ENCODE assay signal across 31 cellular contexts in genomic region chr3:192897005-192897404, GRCh38. TPM values are rescaled to one million over a fixed set of nuclear protein-coding genes. Genes with fewer than 3 reads are reported as not detected.
DNase-seq lines count a peak whose midpoint lies in the region; ATAC-seq, FAIRE-seq and TF ChIP-seq lines count a peak whose summit lies in the region.
"Had no signal": no experiment of that assay in that cellular context is flagged by ENCODE, and none has a peak within 500 bp of the region (broad histone marks: within the 10 kb centered on the region; RNA-seq: fewer than 3 reads in every experiment).

No MANE protein-coding gene starts in this region.

- POLR2A ChIA-PET in HepG2 (lab: Yijun Ruan, JAX), result interaction anchor here (0.9 to 2.5 kb wide), 8 partner anchors 9 to 45 kb away, joined by 3 to 27 read pairs (median 4); partner anchors contain the start of gene MB21D2

- no peak overlapping the region for H2BK5ac ChIP-seq in mesenchymal stem cell (ENCODE audit: low read depth, low read length, poor library complexity, severe bottlenecking)

- H3K27ac ChIP-seq in HepG2 (ENCODE audit: extremely low read length, insufficient read depth, low read length), result peak overlapping the region; percentile 59
- no peak overlapping the region for H3K27ac ChIP-seq in right lobe of liver
- H3K27ac ChIP-seq in mesenchymal stem cell (ENCODE audit: low read length, poor library complexity, severe bottlenecking), result no peak overlapping the region
- H3K27ac ChIP-seq in mammary epithelial cell (ENCODE audit: insufficient read depth, low read depth, low read length), result no peak overlapping the region
- H3K27ac ChIP-seq: gastroesophageal sphincter, upper lobe of right lung had no signal

- H3K9me3 ChIP-seq in HepG2 (ENCODE audit: low read length) (no peaks in the 10 kb centered on the region), right lobe of liver (no peaks in the 10 kb centered on the region), T-helper 17 cell (ENCODE audit: control insufficient read depth, low read length, poor library complexity, severe bottlenecking) (no peaks in the 10 kb centered on the region), mesenchymal stem cell (ENCODE audit: control insufficient read depth, low read length) (no peaks in the 10 kb centered on the region), mammary epithelial cell (replicated peaks; ENCODE audit: insufficient read depth, low read length) (no peaks in the 10 kb centered on the region)
- H3K9me3 ChIP-seq: gastroesophageal sphincter, upper lobe of right lung had no signal

- H4K20me1 ChIP-seq in HepG2 (ENCODE audit: insufficient read depth, low read length), result no peaks in the 10 kb centered on the region
- H4K20me1 ChIP-seq in mammary epithelial cell (ENCODE audit: insufficient read depth, low read length), result no peaks in the 10 kb centered on the region

- under 1% methylated on average over 5 of the region's 5 CpGs for WGBS in HepG2 (ENCODE audit: low lambda C conversion rate)
- WGBS in right lobe of liver (ENCODE audit: insufficient coverage, low coverage, low lambda C conversion rate, missing lambda C conversion rate), result 11% methylated on average over 4 of the region's 5 CpGs
- WGBS in mesenchymal stem cell, result 94% methylated on average over 5 of the region's 5 CpGs
- 65% methylated on average over 5 of the region's 5 CpGs for WGBS in mammary epithelial cell (ENCODE audit: low coverage, missing lambda C conversion rate)

- dilution Hi-C loops in mammary epithelial cell (cut with HindIII; ENCODE audit: low sequenced_read_pairs), result no loop called here

- no peak for TF ChIP-seq RAD21 in HepG2 (CRISPR knock-in tag; IDR thresholded peaks at IDR 0.05)

- peak overlapping the region; percentile 95 for H3K27ac Mint-ChIP-seq in T-helper 17 cell
- peak overlapping the region; percentile 98 for H3K27ac Mint-ChIP-seq in type B pancreatic cell
- H3K27ac Mint-ChIP-seq: B cell, endodermal cell, immature natural killer cell had no signal

- TF ChIP-seq EP300 in HepG2 (IDR thresholded peaks at IDR 0.05; ENCODE audit: low read depth in 2 of 2, low read length in 2 of 2) (peak; percentile 74 to 83; a peak in 3 of 4 replicates), HepG2 (CRISPR knock-in tag; IDR thresholded peaks at IDR 0.05; ENCODE audit: borderline replicate concordance) (no peak)

- peak overlapping the region; percentile 42 for H3K4me3 Mint-ChIP-seq in T-helper 17 cell
- peak overlapping the region; percentile 27 for H3K4me3 Mint-ChIP-seq in type B pancreatic cell
- H3K4me3 Mint-ChIP-seq: B cell, endodermal cell, immature natural killer cell, nephron had no signal

- H3K4me1 ChIP-seq in HepG2 (ENCODE audit: insufficient read depth, low read length), result peaks cover 45% of the 10 kb centered on the region
- H3K4me1 ChIP-seq in right lobe of liver, result no peaks in the 10 kb centered on the region
- peaks cover 8% of the 10 kb centered on the region for H3K4me1 ChIP-seq in mesenchymal stem cell (ENCODE audit: control insufficient read depth, insufficient read depth, low read depth, low read length)
- H3K4me1 ChIP-seq in mammary epithelial cell (ENCODE audit: insufficient read depth, low read length), result peaks cover 21% of the 10 kb centered on the region
- H3K4me1 ChIP-seq: upper lobe of right lung had no signal

- no TSS peak for BruUV-seq in HepG2 (replicated peaks; lab: Mats Ljungman, UMichigan)
- BruUV-seq in mammary epithelial cell (replicated peaks; lab: Mats Ljungman, UMichigan), result no TSS peak

- no peak overlapping the region for H3K4ac ChIP-seq in mesenchymal stem cell (ENCODE audit: low read depth in 1 of 2, low read length in 2 of 2)

- in situ Hi-C loops in HepG2 (cut with HindIII; ENCODE audit: extremely low pct_ligation_motif_present, low pct_unique_long_range_greater_than_20kb) (no loop called here), mammary epithelial cell (cut with MboI; ENCODE audit: low sequenced_read_pairs in 2 of 2) (no loop called here)

- DNase-seq in HepG2 (ENCODE audit: low spot score) (peak; percentile 93), right lobe of liver (no peak), T-helper 17 cell (no peak), mesenchymal stem cell (no peak), type B pancreatic cell (ENCODE audit: extremely low spot score, unreplicated experiment) (no peak), mammary epithelial cell (no peak), NOMO-1 (lab: John Stamatoyannopoulos, UW; ENCODE audit: unreplicated experiment in 2 of 2) (no peak)
- DNase-seq: activated CD4-positive, CD25-positive, alpha-beta regulatory T cell treated with anti-CD3 and anti-CD28 coated beads, Interleukin-2, amount 50 U/mL, for 72 hours; activated effector memory CD4-positive, alpha-beta T cell treated with anti-CD3 and anti-CD28 coated beads, Interleukin-2, amount 50 U/mL, for 16 hours; activated T-cell treated with anti-CD3 and anti-CD28 coated beads for 4 hours; central memory CD4-positive, alpha-beta T cell; endodermal cell; hippocampal formation; immature natural killer cell; Kasumi-1; NCI-H1436 treated with DMSO at 0.1 percent for 48 hours; NCI-H2107; OCI-M1; Right ventricle myocardium superior; stimulated activated CD4-positive, alpha-beta T cell treated with anti-CD3 and anti-CD28 coated beads, Interleukin-2, amount 100 ng/mL, for 48 hours; substantia nigra; upper lobe of right lung had no signal

- peak overlapping the region in 1 of 3 experiments; percentile 27; a peak in 1 of 6 replicates for H3K4me3 ChIP-seq in HepG2 (replicated peaks in 1 of 3; ENCODE audit: insufficient read depth in 1 of 3, low read depth in 2 of 3, low read length in 3 of 3)
- no peak overlapping the region for H3K4me3 ChIP-seq in right lobe of liver
- H3K4me3 ChIP-seq in mesenchymal stem cell (ENCODE audit: insufficient read depth in 1 of 2, low read depth in 1 of 2, low read length in 2 of 2), result no peak overlapping the region
- no peak overlapping the region for H3K4me3 ChIP-seq in mammary epithelial cell (replicated peaks in 1 of 3; ENCODE audit: insufficient read depth in 1 of 3, low read depth in 2 of 3, low read length in 3 of 3)
- H3K4me3 ChIP-seq: gastroesophageal sphincter, upper lobe of right lung had no signal

- TF ChIP-seq CTCF in HepG2 (CRISPR knock-in tag; IDR thresholded peaks at IDR 0.05) (no peak), right lobe of liver (IDR thresholded peaks at IDR 0.05) (no peak), type B pancreatic cell (conservative IDR thresholded peaks at IDR 0.05) (no peak), mammary epithelial cell (conservative IDR thresholded peaks at IDR 0.05 in 1 of 2, IDR thresholded peaks at IDR 0.05 in 1 of 2; ENCODE audit: extremely low read depth in 1 of 2, insufficient read depth in 1 of 2, low read depth in 1 of 2, low read length in 2 of 2) (no peak)

- H3K4me1 Mint-ChIP-seq in T-helper 17 cell (peaks cover 36% of the 10 kb centered on the region), type B pancreatic cell (ENCODE audit: unreplicated experiment) (peaks cover 34% of the 10 kb centered on the region)

- CTCF ChIA-PET in HepG2 (lab: Yijun Ruan, JAX; ENCODE audit: low intra/inter-chr PET ratio, low total read pairs), result no interaction called here
- CTCF ChIA-PET in mammary epithelial cell (lab: Charles Lee; ENCODE audit: low non-redundant PET), result no interaction called here

- peak overlapping the region; percentile 13 for H2AK5ac ChIP-seq in mesenchymal stem cell (ENCODE audit: low read length, severe bottlenecking)

- H4K91ac ChIP-seq in mesenchymal stem cell (ENCODE audit: low read length), result no peak overlapping the region

- peak overlapping the region; percentile 56 for H3K4me2 ChIP-seq in HepG2 (ENCODE audit: low read depth, low read length)
- no peak overlapping the region for H3K4me2 ChIP-seq in mesenchymal stem cell (ENCODE audit: low read length, poor library complexity, severe bottlenecking)
- H3K4me2 ChIP-seq in mammary epithelial cell (ENCODE audit: insufficient read depth, low read depth, low read length), result no peak overlapping the region

- H3K9me3 Mint-ChIP-seq in type B pancreatic cell, result no peaks in the 10 kb centered on the region
- H3K9me3 Mint-ChIP-seq: endodermal cell, nephron had no signal

- peaks cover 16% of the 10 kb centered on the region for H3K79me1 ChIP-seq in mesenchymal stem cell (replicated peaks; ENCODE audit: low read length, poor library complexity, severe bottlenecking)

- H2BK12ac ChIP-seq in mesenchymal stem cell (ENCODE audit: low read length in 2 of 2), result no peak overlapping the region

- no peak overlapping the region for H4K8ac ChIP-seq in mesenchymal stem cell (ENCODE audit: low read length)

- no peak overlapping the region for H2BK120ac ChIP-seq in mesenchymal stem cell (ENCODE audit: low read depth, low read length)

- no peak overlapping the region for H2BK15ac ChIP-seq in mesenchymal stem cell (ENCODE audit: low read depth, poor library complexity, severe bottlenecking)

- intact Hi-C loops in HepG2 (cut with micrococcal nuclease; ENCODE audit: unreplicated experiment), result loop anchor here (1.0 to 10.0 kb wide), 3 partner anchors 14 to 698 kb away; partner anchors contain the start of gene OPA1
- intact Hi-C loops in right lobe of liver (cut with DNase I), result no loop called here
- intact Hi-C loops in mammary epithelial cell (cut with micrococcal nuclease), result no loop called here

- H3K36me3 ChIP-seq in HepG2 (replicated peaks in 1 of 2; ENCODE audit: control insufficient read depth in 1 of 2, insufficient read depth in 2 of 2, low read length in 2 of 2) (no peaks in the 10 kb centered on the region), right lobe of liver (no peaks in the 10 kb centered on the region), mesenchymal stem cell (ENCODE audit: control insufficient read depth in 1 of 2, insufficient read depth in 2 of 2, low read depth in 1 of 2, low read length in 2 of 2) (no peaks in the 10 kb centered on the region), mammary epithelial cell (ENCODE audit: insufficient read depth, low read length) (no peaks in the 10 kb centered on the region)
- H3K36me3 ChIP-seq: gastroesophageal sphincter, upper lobe of right lung had no signal

- TF ChIP-seq POLR2A in HepG2 (IDR thresholded peaks at IDR 0.05; ENCODE audit: insufficient read depth in 1 of 2, low read depth in 2 of 2, low read length in 2 of 2), result peak in 1 of 2 experiments; percentile 37; a peak in 1 of 4 replicates
- TF ChIP-seq POLR2A in right lobe of liver (IDR thresholded peaks at IDR 0.05), result no peak

- peak; percentile 88 for FAIRE-seq in HepG2 (lab: Jason Lieb, UNC)
- FAIRE-seq: astrocyte, G401.6, GM19239, TTC549 had no signal

- ATAC-seq in HepG2 (peak; percentile 85), right lobe of liver (no peak), T-helper 17 cell (no peak), GM19324 (IDR thresholded peaks at IDR 0.05; ENCODE audit: low FRiP score, unreplicated experiment) (no peak)
- ATAC-seq: gastroesophageal sphincter, left lobe of liver, upper lobe of right lung had no signal

- no peak overlapping the region for H3K23ac ChIP-seq in mesenchymal stem cell (ENCODE audit: low read length in 2 of 2)

- H3K14ac ChIP-seq in mesenchymal stem cell (ENCODE audit: low read length in 2 of 2), result no peak overlapping the region

- H3K18ac ChIP-seq in mesenchymal stem cell (ENCODE audit: low read depth in 1 of 2, low read length in 2 of 2), result no peak overlapping the region

- H3K27me3 Mint-ChIP-seq in T-helper 17 cell (no peaks in the 10 kb centered on the region), type B pancreatic cell (no peaks in the 10 kb centered on the region)

- H3K27me3 ChIP-seq in HepG2 (ENCODE audit: control insufficient read depth in 1 of 2, insufficient read depth in 2 of 2, low read length in 2 of 2), result no peaks in the 10 kb centered on the region
- no peaks in the 10 kb centered on the region for H3K27me3 ChIP-seq in right lobe of liver
- H3K27me3 ChIP-seq in mesenchymal stem cell (ENCODE audit: control insufficient read depth in 1 of 2, insufficient read depth in 1 of 2, low read length in 2 of 2), result no peaks in the 10 kb centered on the region
- H3K27me3 ChIP-seq in mammary epithelial cell (ENCODE audit: insufficient read depth, low read length), result no peaks in the 10 kb centered on the region
- H3K27me3 ChIP-seq: gastroesophageal sphincter, upper lobe of right lung had no signal

- no peak overlapping the region for H2AFZ ChIP-seq in HepG2 (ENCODE audit: low read length)
- no peak overlapping the region for H2AFZ ChIP-seq in mesenchymal stem cell (ENCODE audit: low read depth, low read length)
- H2AFZ ChIP-seq in mammary epithelial cell (ENCODE audit: low read depth, low read length), result no peak overlapping the region

- H3K36me3 Mint-ChIP-seq in T-helper 17 cell (ENCODE audit: low read depth), result no peaks in the 10 kb centered on the region
- H3K36me3 Mint-ChIP-seq in type B pancreatic cell, result peaks cover 19% of the 10 kb centered on the region

- H3K79me2 ChIP-seq in HepG2 (ENCODE audit: insufficient read depth, low read length) (no peaks in the 10 kb centered on the region), mammary epithelial cell (ENCODE audit: insufficient read depth, low read length) (peaks cover 41% of the 10 kb centered on the region)

- H3K9ac ChIP-seq in HepG2 (ENCODE audit: insufficient read depth, low read depth, low read length) (peak overlapping the region; percentile 37; the same call in 1 of the 2 replicates), mesenchymal stem cell (ENCODE audit: low read length) (no peak overlapping the region), mammary epithelial cell (ENCODE audit: insufficient read depth, low read length) (no peak overlapping the region)

RNA-seq across cellular contexts. Expression of gene MB21D2, which starts 20.7 kb away (rescaled TPM):
- total RNA-seq in HepG2 (2016; rRNA removed; fragmentation: Illumina TruSeq; extraction: Trizol) (1.6 and 2.8 TPM in 2 replicates), right lobe of liver (under 1 TPM in 5 of 6 experiments, not detected in 1; 0.15 to 0.86 (median 0.31) TPM), T-helper 17 cell (10 to 100 TPM; 10.1 to 12.3 TPM), type B pancreatic cell (ENCODE audit: low replicate concordance) (14.1 and 23.1 TPM in 2 replicates), mammary epithelial cell (1 to 10 TPM; 5.2 to 7.8 TPM)
- total RNA-seq in HepG2 (2016; cell fraction: cytosol; rRNA removed; fragmentation: Illumina TruSeq; extraction: Trizol; ENCODE audit: low read depth), result 0.26 and 0.40 TPM in 2 replicates
- total RNA-seq in HepG2 (2016; cell fraction: insoluble cytoplasmic fraction; rRNA removed; fragmentation: Illumina TruSeq; extraction: Trizol), result 2.0 and 2.4 TPM in 2 replicates
- 0.93 and 1.1 TPM in 2 replicates for total RNA-seq in HepG2 (2016; cell fraction: membrane; rRNA removed; fragmentation: Illumina TruSeq; extraction: Trizol)
- total RNA-seq in HepG2 (2016; cell fraction: nucleus; rRNA removed; fragmentation: Illumina TruSeq; extraction: Trizol), result 1.3 and 1.9 TPM in 2 replicates
- polyA plus RNA-seq in HepG2 (2011; rRNA removed) (0.85 and 0.90 TPM in 2 replicates), mammary epithelial cell (4.7 TPM)
- 0.62 and 0.71 TPM in 2 replicates for polyA plus RNA-seq in HepG2 (2011; cell fraction: cytosol; rRNA removed)
- polyA plus RNA-seq in HepG2 (2011; cell fraction: nucleus; rRNA removed), result 0.37 and 0.73 TPM in 2 replicates
- polyA plus RNA-seq in HepG2 (2012), result 0.79 and 0.98 TPM in 2 replicates
- 0.07 and 0.15 TPM in 2 replicates for polyA plus RNA-seq in HepG2 (2016; cell fraction: cytosol; fragmentation: Illumina TruSeq; extraction: Trizol; ENCODE audit: low read depth)
- 1.9 TPM in 2 replicates for polyA plus RNA-seq in HepG2 (2016; cell fraction: insoluble cytoplasmic fraction; fragmentation: Illumina TruSeq; extraction: Trizol; ENCODE audit: low read depth)
- 0.37 and 0.52 TPM in 2 replicates for polyA plus RNA-seq in HepG2 (2016; cell fraction: membrane; fragmentation: Illumina TruSeq; extraction: Trizol; ENCODE audit: low read depth)
- 1.1 and 1.4 TPM in 2 replicates for polyA plus RNA-seq in HepG2 (2016; cell fraction: nucleus; fragmentation: Illumina TruSeq; extraction: Trizol; ENCODE audit: insufficient read depth, low read depth)
- 2.4 and 4.8 TPM in 2 replicates for polyA minus RNA-seq in HepG2 (2011; rRNA and poly(A)+ RNA removed; ENCODE audit: low replicate concordance)
- polyA minus RNA-seq in HepG2 (2011; cell fraction: cytosol; rRNA and poly(A)+ RNA removed), result 0.97 and 1.3 TPM in 2 replicates
- polyA minus RNA-seq in HepG2 (2011; cell fraction: nucleus; rRNA and poly(A)+ RNA removed), result 2.4 and 3.6 TPM in 2 replicates
- 4.7 TPM for polyA plus RNA-seq in mesenchymal stem cell (2013, experiment 1 of 2)
- polyA plus RNA-seq in mesenchymal stem cell (2013, experiment 2 of 2), result 4.6 TPM
- polyA minus RNA-seq in mammary epithelial cell, result 4.9 TPM
